ENCODE assay signal across 8 cellular contexts in genomic region chr6:124795879-124796838, GRCh38.
DNase-seq lines count a peak whose midpoint lies in the region; ATAC-seq and TF ChIP-seq lines count a peak whose summit lies in the region.

No MANE protein-coding gene starts in this region.

- TF ChIP-seq CTCF in C4-2B (conservative IDR thresholded peaks at IDR 0.05) (peak; percentile 60), gastroesophageal sphincter (IDR thresholded peaks at IDR 0.05) (peak in 2 of 4 experiments; percentile 21 to 53)

- H3K27ac ChIP-seq in C4-2B: no peak overlapping the region
- H3K27ac ChIP-seq in gastroesophageal sphincter: no peak overlapping the region

- TF ChIP-seq EP300 in gastroesophageal sphincter (IDR thresholded peaks at IDR 0.05): no peak

- ATAC-seq in sciatic nerve (peak; percentile 72), gastroesophageal sphincter (no peak), HG03442 (IDR thresholded peaks at IDR 0.05; ENCODE audit: unreplicated experiment) (no peak)

- DNase-seq in HT-29 (ENCODE audit: low spot score) (peak; percentile 29), SHP77 (lab: John Stamatoyannopoulos, UW) (peak; percentile 53 to 58), glomerular visceral epithelial cell (ENCODE audit: extremely low spot score) (peak; percentile 23), sciatic nerve (ENCODE audit: low spot score) (peak; percentile 57)
- DNase-seq in activated T-cell treated with anti-CD3 and anti-CD28 coated beads, Interleukin-2, amount 50 U/mL, for 48 hours: no peak

- H3K9me3 ChIP-seq in gastroesophageal sphincter: no peaks in the 10 kb centered on the region

- no peaks in the 10 kb centered on the region for H3K27me3 ChIP-seq in gastroesophageal sphincter

- no peaks in the 10 kb centered on the region for H3K4me1 ChIP-seq in gastroesophageal sphincter

- no peak overlapping the region for H3K4me3 ChIP-seq in gastroesophageal sphincter

- H3K36me3 ChIP-seq in gastroesophageal sphincter: no peaks in the 10 kb centered on the region

- no peak for TF ChIP-seq POLR2A in gastroesophageal sphincter (IDR thresholded peaks at IDR 0.05)

- intact Hi-C loops in sciatic nerve (cut with DNase I): no loop called here

- WGBS in gastroesophageal sphincter (ENCODE audit: low coverage in 1 of 2), 2 donors: 82 to 90% methylated on average over 4 to 5 of the region's 5 CpGs

Comparison
In these comparisons a context has a peak if more than half of its experiments do, and no peak if none do; other contexts are left out.
1. DNase-seq: peak in HT-29 (single experiment), SHP77 (2 of 2), glomerular visceral epithelial cell (single experiment) and sciatic nerve (single experiment); none in activated T-cell treated with anti-CD3 and anti-CD28 coated beads, Interleukin-2, amount 50 U/mL, for 48 hours (0 of 2).